Comparison of ENCODE assay signal across 8 cellular contexts in the genomic region with DNA sequence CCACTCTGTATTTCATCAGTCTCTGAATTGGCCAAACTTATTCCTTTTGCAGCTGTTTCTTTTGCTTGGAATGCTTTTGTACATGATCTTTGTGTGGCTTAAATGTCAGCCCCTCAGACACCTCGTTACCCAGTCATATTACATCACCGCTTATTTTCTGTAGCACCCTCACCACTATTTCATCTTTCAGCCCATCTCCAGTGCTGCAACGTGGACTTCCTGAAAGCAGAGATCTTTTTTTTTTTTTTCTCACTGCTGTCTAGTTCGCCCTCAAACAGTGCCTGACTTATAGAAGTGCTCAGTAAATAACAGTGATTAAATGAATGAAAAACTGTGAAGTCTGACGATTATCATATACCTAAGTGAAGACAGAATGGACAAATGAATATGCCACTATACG. TPM values are rescaled to one million over a fixed set of nuclear protein-coding genes. Genes with fewer than 3 reads are reported as not detected.
A peak's percentile ranks its signal among the peaks of the same experiment; 100 is the strongest.
DNase-seq lines count a peak whose midpoint lies in the region; ATAC-seq and TF ChIP-seq lines count a peak whose summit lies in the region.

No MANE protein-coding gene starts in this region.

- H3K4me1 Mint-ChIP-seq in CD4-positive, CD25-positive, alpha-beta regulatory T cell, result peaks cover 27 to 65% (median 42%) of the 10 kb centered on the region in 4 donors
- peaks cover 52% of the 10 kb centered on the region for H3K4me1 Mint-ChIP-seq in chondrocyte (ENCODE audit: low read depth)
- peaks cover 43 to 54% (median 47%) of the 10 kb centered on the region in 4 donors for H3K4me1 Mint-ChIP-seq in naive thymus-derived CD8-positive, alpha-beta T cell

- POLR2A ChIA-PET in naive thymus-derived CD8-positive, alpha-beta T cell (lab: Charles Lee), result interaction anchor here (1.1 to 1.9 kb wide), 4 partner anchors 9 to 134 kb away, joined by 3 to 30 read pairs (median 12); a partner anchor contains a TSS

- no peak for ATAC-seq in CD4-positive, CD25-positive, alpha-beta regulatory T cell (ENCODE audit: low read depth in 2 of 2)
- peak in 1 of 2 donors; percentile 42 for ATAC-seq in naive thymus-derived CD8-positive, alpha-beta T cell
- ATAC-seq in HG03097 (IDR thresholded peaks at IDR 0.05; ENCODE audit: low FRiP score, unreplicated experiment) (no peak), GM19452 (IDR thresholded peaks at IDR 0.05; ENCODE audit: unreplicated experiment) (no peak)

- no peaks in the 10 kb centered on the region for H3K9me3 Mint-ChIP-seq in CD4-positive, CD25-positive, alpha-beta regulatory T cell
- no peaks in the 10 kb centered on the region for H3K9me3 Mint-ChIP-seq in chondrocyte (ENCODE audit: low read depth)
- H3K9me3 Mint-ChIP-seq in naive thymus-derived CD8-positive, alpha-beta T cell, result no peaks in the 10 kb centered on the region

- peak overlapping the region; percentile 88 for H3K4me3 ChIP-seq in CD4-positive, CD25-positive, alpha-beta regulatory T cell (ENCODE audit: low read depth, low read length)
- peak overlapping the region; percentile 90 for H3K4me3 ChIP-seq in MG63

- H3K27me3 ChIP-seq in CD4-positive, CD25-positive, alpha-beta regulatory T cell (ENCODE audit: control insufficient read depth, insufficient read depth, low read length), result no peaks in the 10 kb centered on the region
- H3K27me3 ChIP-seq in MG63, result no peaks in the 10 kb centered on the region

- no peaks in the 10 kb centered on the region for H3K27me3 Mint-ChIP-seq in CD4-positive, CD25-positive, alpha-beta regulatory T cell
- H3K27me3 Mint-ChIP-seq in chondrocyte (ENCODE audit: low read depth), result no peaks in the 10 kb centered on the region
- H3K27me3 Mint-ChIP-seq in naive thymus-derived CD8-positive, alpha-beta T cell, result no peaks in the 10 kb centered on the region

- H3K9me3 ChIP-seq in CD4-positive, CD25-positive, alpha-beta regulatory T cell (ENCODE audit: control insufficient read depth in 2 of 2, low read length in 2 of 2), result no peaks in the 10 kb centered on the region
- no peaks in the 10 kb centered on the region for H3K9me3 ChIP-seq in MG63

- H3K36me3 ChIP-seq in CD4-positive, CD25-positive, alpha-beta regulatory T cell (ENCODE audit: control insufficient read depth, insufficient read depth, low read length), result peaks cover 20% of the 10 kb centered on the region
- peaks cover 50% of the 10 kb centered on the region for H3K36me3 ChIP-seq in MG63

- H3K36me3 Mint-ChIP-seq in CD4-positive, CD25-positive, alpha-beta regulatory T cell, result peaks cover 21% of the 10 kb centered on the region
- peaks cover 13% of the 10 kb centered on the region for H3K36me3 Mint-ChIP-seq in chondrocyte (ENCODE audit: low read depth)
- peaks cover 0 to 29% (median 5%) of the 10 kb centered on the region in 3 donors for H3K36me3 Mint-ChIP-seq in naive thymus-derived CD8-positive, alpha-beta T cell

- H3K27ac ChIP-seq in CD4-positive, CD25-positive, alpha-beta regulatory T cell (ENCODE audit: insufficient read depth, low read length, poor library complexity, severe bottlenecking), result peak overlapping the region; percentile 90

- peak overlapping the region; percentile 34 to 97 (median 97) for H3K27ac Mint-ChIP-seq in CD4-positive, CD25-positive, alpha-beta regulatory T cell
- peak overlapping the region; percentile 99 for H3K27ac Mint-ChIP-seq in chondrocyte (ENCODE audit: unreplicated experiment)
- H3K27ac Mint-ChIP-seq in naive thymus-derived CD8-positive, alpha-beta T cell, result peak overlapping the region; percentile 82 to 97 (median 96)

- peaks cover 27% of the 10 kb centered on the region for H3K4me1 ChIP-seq in CD4-positive, CD25-positive, alpha-beta regulatory T cell (ENCODE audit: control insufficient read depth, insufficient read depth, low read length, poor library complexity, severe bottlenecking)

- no peak for TF ChIP-seq CTCF in chondrocyte (IDR thresholded peaks at IDR 0.05)

- H3K4me3 Mint-ChIP-seq in CD4-positive, CD25-positive, alpha-beta regulatory T cell, result peak overlapping the region; percentile 92 to 98 (median 94)
- peak overlapping the region; percentile 74 for H3K4me3 Mint-ChIP-seq in chondrocyte (ENCODE audit: unreplicated experiment)
- peak overlapping the region; percentile 83 to 97 (median 92) for H3K4me3 Mint-ChIP-seq in naive thymus-derived CD8-positive, alpha-beta T cell

- peak in 2 of 3 donors; percentile 17 to 50 for DNase-seq in CD4-positive, CD25-positive, alpha-beta regulatory T cell
- DNase-seq in MG63, result no peak
- no peak for DNase-seq in chondrocyte (ENCODE audit: low spot score)
- no peak for DNase-seq in naive thymus-derived CD8-positive, alpha-beta T cell
- no peak for DNase-seq in cerebellum (ENCODE audit: low spot score)
- DNase-seq in NCI-H226, result no peak

RNA-seq across cellular contexts. Expression of a gene that starts 0.8 kb away (rescaled TPM):
- total RNA-seq in CD4-positive, CD25-positive, alpha-beta regulatory T cell, result 38.9 TPM
- 10 to 100 TPM; 36.6 to 44.3 (median 38.4) TPM for polyA plus RNA-seq in CD4-positive, CD25-positive, alpha-beta regulatory T cell
- total RNA-seq in MG63 (2014; rRNA removed; shearing (Covaris generic); ENCODE audit: low replicate concordance), result 62.1 and 92.9 TPM in 2 replicates
- total RNA-seq in chondrocyte (46.5 to 50.4 TPM (median 50.3 TPM) in 3 replicates), cerebellum (22.5 TPM)
- 10 to 100 TPM; 27.8 to 28.3 TPM for total RNA-seq in naive thymus-derived CD8-positive, alpha-beta T cell
- polyA plus RNA-seq in naive thymus-derived CD8-positive, alpha-beta T cell, result 10 to 100 TPM; 26.7 to 37.5 (median 37.1) TPM

RNA-seq across cellular contexts. Expression of a gene that starts 8.0 kb away (rescaled TPM):
- total RNA-seq in CD4-positive, CD25-positive, alpha-beta regulatory T cell, result 50.8 TPM
- polyA plus RNA-seq in CD4-positive, CD25-positive, alpha-beta regulatory T cell, result 1 to 10 TPM; 3.4 to 5.2 (median 4.0) TPM
- total RNA-seq in MG63 (2014; rRNA removed; shearing (Covaris generic); ENCODE audit: low replicate concordance), result 7.2 and 12.5 TPM in 2 replicates
- total RNA-seq in chondrocyte, result 39.0 to 47.0 TPM (median 42.3 TPM) in 3 replicates
- 10 to 100 TPM; 75.6 to 77.5 TPM for total RNA-seq in naive thymus-derived CD8-positive, alpha-beta T cell
- 1 to 10 TPM; 2.5 to 4.6 (median 3.7) TPM for polyA plus RNA-seq in naive thymus-derived CD8-positive, alpha-beta T cell
- total RNA-seq in cerebellum, result 38.8 TPM

RNA-seq across cellular contexts. Expression of a gene that starts 8.2 kb away (rescaled TPM):
- total RNA-seq in CD4-positive, CD25-positive, alpha-beta regulatory T cell, result 35.0 TPM
- 10 to 100 TPM; 69.3 to 89.5 (median 78.0) TPM for polyA plus RNA-seq in CD4-positive, CD25-positive, alpha-beta regulatory T cell
- total RNA-seq in MG63 (2014; rRNA removed; shearing (Covaris generic); ENCODE audit: low replicate concordance), result 21.7 and 24.8 TPM in 2 replicates
- 74.3 to 99.4 TPM (median 79.2 TPM) in 3 replicates for total RNA-seq in chondrocyte
- 10 to 100 TPM; 53.6 to 58.3 TPM for total RNA-seq in naive thymus-derived CD8-positive, alpha-beta T cell
- 100 to 1,000 TPM in 2 of 3 donors, 10 to 100 TPM in 1; 92.8 to 142 (median 113) TPM for polyA plus RNA-seq in naive thymus-derived CD8-positive, alpha-beta T cell
- total RNA-seq in cerebellum, result 11.5 TPM

RNA-seq across cellular contexts. Expression of a gene that starts 9.0 kb away (rescaled TPM):
- 11.8 TPM for total RNA-seq in CD4-positive, CD25-positive, alpha-beta regulatory T cell
- polyA plus RNA-seq in CD4-positive, CD25-positive, alpha-beta regulatory T cell, result 10 to 100 TPM; 28.4 to 44.7 (median 40.5) TPM
- total RNA-seq in MG63 (2014; rRNA removed; shearing (Covaris generic); ENCODE audit: low replicate concordance), result 4.0 and 4.5 TPM in 2 replicates
- 5.6 to 6.2 TPM (median 6.0 TPM) in 3 replicates for total RNA-seq in chondrocyte
- total RNA-seq in naive thymus-derived CD8-positive, alpha-beta T cell, result 10 to 100 TPM; 24.5 to 27.3 TPM
- 10 to 100 TPM; 50.4 to 79.6 (median 71.5) TPM for polyA plus RNA-seq in naive thymus-derived CD8-positive, alpha-beta T cell
- total RNA-seq in cerebellum, result not detected

Comparison
In these comparisons a context has a peak if more than half of its experiments do, and no peak if none do; other contexts are left out.
1. DNase-seq: peak in CD4-positive, CD25-positive, alpha-beta regulatory T cell (2 of 3); none in MG63 (single experiment), chondrocyte (single experiment), naive thymus-derived CD8-positive, alpha-beta T cell (0 of 10), cerebellum (single experiment) and NCI-H226 (single experiment).
2. Peak in every context shown above with its lines, with median percentiles within 50 percentile points of each other: H3K27ac Mint-ChIP-seq and H3K4me3 Mint-ChIP-seq.